8 cellular contexts compared by ENCODE assay signal in genomic region chr7:41977165-41977651, GRCh38.
DNase-seq lines count a peak whose midpoint lies in the region; ATAC-seq, FAIRE-seq and TF ChIP-seq lines count a peak whose summit lies in the region.

No MANE protein-coding gene starts in this region.

- peaks cover 3% of the 10 kb centered on the region for H3K79me1 ChIP-seq in neuronal stem cell (ENCODE audit: low read depth, low read length)

- intact Hi-C loops in Right ventricle myocardium inferior (cut with DNase I) (loop anchor here (5.0 to 10.0 kb wide), 4 partner anchors 35 to 868 kb away; no protein-coding TSS in a partner anchor), cardiac septum (cut with DNase I) (loop anchor here (5.0 kb wide), 1 partner anchor 715 kb away; no protein-coding TSS in a partner anchor)

- no peak overlapping the region for H4K8ac ChIP-seq in neuronal stem cell (ENCODE audit: low read depth, low read length)

- no peak overlapping the region for H2AFZ ChIP-seq in fibroblast of lung (ENCODE audit: low read length)
- H2AFZ ChIP-seq in neuronal stem cell (ENCODE audit: low read length): no peak overlapping the region

- H2BK12ac ChIP-seq in neuronal stem cell (ENCODE audit: low read length): no peak overlapping the region

- no peak overlapping the region for H2AK5ac ChIP-seq in neuronal stem cell (ENCODE audit: low read depth, low read length)

- H4K20me1 ChIP-seq in fibroblast of lung (ENCODE audit: control insufficient read depth, extremely low read depth, insufficient read depth, low read length): no peaks in the 10 kb centered on the region

- FAIRE-seq in small intestine (lab: Jason Lieb, UNC): no peak

- H3K27me3 ChIP-seq in fibroblast of lung (ENCODE audit: control insufficient read depth, insufficient read depth, low read length) (no peaks in the 10 kb centered on the region), neuronal stem cell (ENCODE audit: control insufficient read depth in 3 of 3, insufficient read depth in 3 of 3, low read depth in 1 of 3, low read length in 3 of 3) (no peaks in the 10 kb centered on the region), small intestine (ENCODE audit: control insufficient read depth in 2 of 2, insufficient read depth in 2 of 2, low read length in 2 of 2) (no peaks in the 10 kb centered on the region)

- DNase-seq in Right ventricle myocardium inferior (ENCODE audit: missing footprints) (no peak), cardiac septum (ENCODE audit: low spot score) (no peak), RPMI7951 (ENCODE audit: low read depth) (peak; percentile 73), fibroblast of lung (ENCODE audit: low read depth in 2 of 2) (peak; percentile 62 to 83), neuronal stem cell (ENCODE audit: low spot score) (peak; percentile 42), NCI-H2081 (lab: John Stamatoyannopoulos, UW) (no peak), T-helper 2 cell (no peak), small intestine (no peak)

- H3K14ac ChIP-seq in neuronal stem cell (ENCODE audit: low read length): no peak overlapping the region

- no peak overlapping the region for H2BK120ac ChIP-seq in neuronal stem cell (ENCODE audit: low read depth, low read length)

- H3K36me3 ChIP-seq in fibroblast of lung (ENCODE audit: control insufficient read depth, insufficient read depth, low read length): no peaks in the 10 kb centered on the region
- H3K36me3 ChIP-seq in neuronal stem cell (replicated peaks in 1 of 2; ENCODE audit: control insufficient read depth in 2 of 2, insufficient read depth in 2 of 2, low read length in 2 of 2): peaks cover 36 to 100% of the 10 kb centered on the region in 2 donors
- H3K36me3 ChIP-seq in small intestine (ENCODE audit: control insufficient read depth in 2 of 2, insufficient read depth in 2 of 2, low read length in 2 of 2): no peaks in the 10 kb centered on the region

- no peaks in the 10 kb centered on the region for H3K9me3 ChIP-seq in fibroblast of lung (ENCODE audit: control insufficient read depth, insufficient read depth, low read depth, low read length)
- no peaks in the 10 kb centered on the region for H3K9me3 ChIP-seq in neuronal stem cell (replicated peaks in 1 of 2; ENCODE audit: control insufficient read depth in 2 of 2, insufficient read depth in 1 of 2, low read depth in 1 of 2, low read length in 2 of 2)
- no peaks in the 10 kb centered on the region for H3K9me3 ChIP-seq in small intestine (ENCODE audit: control insufficient read depth, low read depth)

- peak; percentile 81 to 82 for TF ChIP-seq CTCF in fibroblast of lung (conservative IDR thresholded peaks at IDR 0.05 in 1 of 2, IDR thresholded peaks at IDR 0.05 in 1 of 2; ENCODE audit: low read depth in 1 of 2, low read length in 2 of 2)

- no peak overlapping the region for H4K91ac ChIP-seq in neuronal stem cell (ENCODE audit: low read depth, low read length, poor library complexity)

- H3K9ac ChIP-seq in fibroblast of lung (ENCODE audit: insufficient read depth, low read length) (no peak overlapping the region), neuronal stem cell (ENCODE audit: low read depth, low read length, poor library complexity) (no peak overlapping the region)

- no peaks in the 10 kb centered on the region for H3K79me2 ChIP-seq in fibroblast of lung (ENCODE audit: control insufficient read depth, insufficient read depth, low read length)

- H2BK5ac ChIP-seq in neuronal stem cell (ENCODE audit: low read length): no peak overlapping the region

- no peak overlapping the region for H3K4ac ChIP-seq in neuronal stem cell (ENCODE audit: low read length)

- H3K4me1 ChIP-seq in fibroblast of lung (ENCODE audit: control insufficient read depth, extremely low read depth, insufficient read depth, low read length): peaks cover 3% of the 10 kb centered on the region
- H3K4me1 ChIP-seq in neuronal stem cell (ENCODE audit: control insufficient read depth in 2 of 2, insufficient read depth in 1 of 2, low read depth in 1 of 2, low read length in 2 of 2): peaks cover 0 to 13% of the 10 kb centered on the region in 2 donors
- H3K4me1 ChIP-seq in small intestine (ENCODE audit: control insufficient read depth in 2 of 2, insufficient read depth in 1 of 2, low read depth in 1 of 2, low read length in 1 of 2): no peaks in the 10 kb centered on the region

- no peak overlapping the region for H3K4me3 ChIP-seq in fibroblast of lung (replicated peaks in 1 of 4; ENCODE audit: control extremely low read depth in 1 of 4, insufficient read depth in 1 of 4, low read depth in 3 of 4, low read length in 4 of 4)
- no peak overlapping the region for H3K4me3 ChIP-seq in neuronal stem cell (ENCODE audit: low read length in 2 of 2)
- no peak overlapping the region for H3K4me3 ChIP-seq in small intestine (ENCODE audit: low read depth in 1 of 2, low read length in 2 of 2)

- ATAC-seq in Right ventricle myocardium inferior: peak; percentile 48

- H2BK15ac ChIP-seq in neuronal stem cell (ENCODE audit: low read length): no peak overlapping the region

- no peak overlapping the region for H3K23ac ChIP-seq in neuronal stem cell (ENCODE audit: low read depth, low read length, poor library complexity)

- H3K27ac ChIP-seq in fibroblast of lung (ENCODE audit: insufficient read depth, low read length) (no peak overlapping the region), neuronal stem cell (replicated peaks; ENCODE audit: low read length) (peak overlapping the region; percentile 37), small intestine (ENCODE audit: low read depth in 1 of 2, low read length in 1 of 2) (no peak overlapping the region)

- H3K18ac ChIP-seq in neuronal stem cell (ENCODE audit: low read length): no peak overlapping the region

- H3K4me2 ChIP-seq in fibroblast of lung (ENCODE audit: extremely low read depth, insufficient read depth, low read length) (no peak overlapping the region), neuronal stem cell (ENCODE audit: insufficient read depth, low read length, poor library complexity, severe bottlenecking) (no peak overlapping the region)

- no CpG with 5 or more reads among the region's 9 CpGs for WGBS in neuronal stem cell (ENCODE audit: extremely low coverage in 2 of 2, insufficient read length in 2 of 2, insufficient replicate concordance in 1 of 2), 2 donors
- WGBS in small intestine, 3 donors: 55 to 61% (median 55%) methylated on average over 9 of the region's 9 CpGs

Comparison
In these comparisons a context has a peak if more than half of its experiments do, and no peak if none do; other contexts are left out.
1. DNase-seq: peak in RPMI7951 (single experiment), fibroblast of lung (2 of 2) and neuronal stem cell (single experiment); none in Right ventricle myocardium inferior (single experiment), cardiac septum (single experiment), NCI-H2081 (0 of 2), T-helper 2 cell (0 of 5) and small intestine (single experiment).